In genomic region chr1:225847610-225848009, GRCh38 we compare ENCODE assay signal across 11 cellular contexts. TPM values are rescaled to one million over a fixed set of nuclear protein-coding genes. Genes with fewer than 3 reads are reported as not detected.
DNase-seq lines count a peak whose midpoint lies in the region; ATAC-seq, FAIRE-seq and TF ChIP-seq lines count a peak whose summit lies in the region.
"Had no signal": no experiment of that assay in that cellular context is flagged by ENCODE, and none has a peak within 500 bp of the region (broad histone marks: within the 10 kb centered on the region; RNA-seq: fewer than 3 reads in every experiment).

No MANE protein-coding gene starts in this region.

- peak overlapping the region in 3 of 4 donors; percentile 28 to 54 (median 44) for H3K27ac ChIP-seq in pancreas

- intact Hi-C loops in pancreas (cut with DNase I) = no loop called here

- no peaks in the 10 kb centered on the region for H3K27me3 ChIP-seq in pancreas

- no peak overlapping the region for H3K4me3 ChIP-seq in pancreas

- H3K27me3 Mint-ChIP-seq in T-helper 17 cell = no peaks in the 10 kb centered on the region

- TF ChIP-seq CTCF in pancreas (IDR thresholded peaks at IDR 0.05) = no peak

- peaks cover 0 to 52% (median 31%) of the 10 kb centered on the region in 3 donors for H3K36me3 ChIP-seq in pancreas

- peak overlapping the region; percentile 90 for H3K27ac Mint-ChIP-seq in T-helper 17 cell

- no peak for FAIRE-seq in pancreas (lab: Jason Lieb, UNC)
- FAIRE-seq: A204.1 had no signal

- DNase-seq in NCI-H2081 (lab: John Stamatoyannopoulos, UW) (peak; percentile 55 to 77), NCI-H2081 treated with DMSO at 0.1 percent for 48 hours (lab: John Stamatoyannopoulos, UW) (no peak), T-helper 17 cell (no peak), pancreas (peak in 5 of 6 donors; percentile 78 to 86 (median 85)), mesenteric fat pad (ENCODE audit: low spot score) (no peak)
- no peak for DNase-seq in stimulated activated CD4-positive, alpha-beta T cell treated with anti-CD3 and anti-CD28 coated beads, Interleukin-4, amount 100 ng/mL, for 24 hours
- DNase-seq: activated CD4-positive, alpha-beta T cell treated with anti-CD3 and anti-CD28 coated beads for 48 hours; NCI-H526 treated with DMSO at 0.1 percent for 48 hours had no signal

- ATAC-seq in HG03108 (IDR thresholded peaks at IDR 0.05; ENCODE audit: unreplicated experiment) (peak; percentile 2), T-helper 17 cell (no peak), pancreas (peak; percentile 76 to 77 (median 76)), GM18520 (IDR thresholded peaks at IDR 0.05; ENCODE audit: unreplicated experiment) (no peak)

- H3K4me1 ChIP-seq in pancreas = peaks cover 6 to 26% (median 13%) of the 10 kb centered on the region in 3 donors

- peaks cover 41% of the 10 kb centered on the region for H3K4me1 Mint-ChIP-seq in T-helper 17 cell

- no peaks in the 10 kb centered on the region for H3K9me3 ChIP-seq in T-helper 17 cell (ENCODE audit: control insufficient read depth, low read length, poor library complexity, severe bottlenecking)
- H3K9me3 ChIP-seq in pancreas = no peaks in the 10 kb centered on the region

- H3K4me3 Mint-ChIP-seq in T-helper 17 cell = no peak overlapping the region

- H3K36me3 Mint-ChIP-seq in T-helper 17 cell (ENCODE audit: low read depth) = peaks cover 2% of the 10 kb centered on the region

- 4 to 6% methylated on average over 4 of the region's 4 CpGs for WGBS in pancreas, 2 donors

RNA-seq across cellular contexts. Expression of gene TMEM63A, which starts 34.6 kb away (rescaled TPM):
- 100 to 1,000 TPM; 269 to 280 TPM for total RNA-seq in T-helper 17 cell
- 100 to 1,000 TPM in 1 of 6 donors, 10 to 100 TPM in 5; 56.3 to 124 (median 76.4) TPM for total RNA-seq in pancreas
- 100 to 1,000 TPM in 1 of 2 donors, 10 to 100 TPM in 1; 88.9 to 185 TPM for polyA plus RNA-seq in pancreas
- 79.7 TPM for total RNA-seq in mesenteric fat pad

RNA-seq across cellular contexts. Expression of gene EPHX1, which starts 37.7 kb away (rescaled TPM):
- total RNA-seq in T-helper 17 cell = 1 to 10 TPM in 1 of 2 donors, under 1 TPM in 1; 0.94 to 1.3 TPM
- total RNA-seq in pancreas = 100 to 1,000 TPM in 5 of 6 donors, 10 to 100 TPM in 1; 87.2 to 168 (median 144) TPM
- polyA plus RNA-seq in pancreas = 10 to 100 TPM; 26.1 to 58.0 TPM
- 288 TPM for total RNA-seq in mesenteric fat pad

RNA-seq across cellular contexts. Expression of gene LEFTY1, which starts 41.3 kb away (rescaled TPM):
- total RNA-seq in T-helper 17 cell = under 1 TPM in 1 of 2 donors, not detected in 1; 0.68 TPM
- 100 to 1,000 TPM in 1 of 6 donors, 10 to 100 TPM in 4, 1 to 10 TPM in 1; 4.1 to 146 (median 55.9) TPM for total RNA-seq in pancreas
- 10 to 100 TPM in 1 of 2 donors, 1 to 10 TPM in 1; 8.4 to 57.6 TPM for polyA plus RNA-seq in pancreas
- total RNA-seq in mesenteric fat pad = not detected

Comparison
In these comparisons a context has a peak if more than half of its experiments do, and no peak if none do; other contexts are left out.
1. DNase-seq: peak in NCI-H2081 (2 of 2) and pancreas (5 of 6); none in NCI-H2081 treated with DMSO at 0.1 percent for 48 hours (single experiment), T-helper 17 cell (0 of 3), mesenteric fat pad (single experiment) and stimulated activated CD4-positive, alpha-beta T cell treated with anti-CD3 and anti-CD28 coated beads, Interleukin-4, amount 100 ng/mL, for 24 hours (single experiment).
2. ATAC-seq: peak in HG03108 (single experiment) and pancreas (4 of 4); none in T-helper 17 cell (single experiment) and GM18520 (single experiment).
3. RNA of gene EPHX1, which starts 37.7 kb away (total RNA-seq): 288 TPM in mesenteric fat pad (single experiment) and 87.2 to 168 TPM in pancreas; 0.94 to 1.3 TPM in T-helper 17 cell; every median in the first group is over 10 times any median in the second.